In genomic region chr7:128954830-128955797, GRCh38 we compare ENCODE assay signal across 1 cellular context.
TF ChIP-seq lines count a peak whose summit lies in the region.

No MANE protein-coding gene starts in this region.

TF ChIP-seq in IMR-90, 13 proteins besides CTCF, POLR2A, EP300 and RAD21:
- TF ChIP-seq MAZ (IDR thresholded peaks at IDR 0.05; ENCODE audit: borderline replicate concordance, low read depth, low read length) = no peak
- TF ChIP-seq MAFK (IDR thresholded peaks at IDR 0.05; ENCODE audit: low read depth, low read length) = no peak
- no peak for TF ChIP-seq MXI1 (IDR thresholded peaks at IDR 0.05; ENCODE audit: borderline replicate concordance, low read depth, low read length)
- TF ChIP-seq CHD1 (IDR thresholded peaks at IDR 0.05; ENCODE audit: low read depth, low read length) = no peak
- no peak for TF ChIP-seq FOS (IDR thresholded peaks at IDR 0.05; ENCODE audit: low read depth, low read length)
- TF ChIP-seq SMC3 (IDR thresholded peaks at IDR 0.05; ENCODE audit: low read depth, low read length) = no peak
- no peak for TF ChIP-seq USF2 (IDR thresholded peaks at IDR 0.05; ENCODE audit: low read depth, low read length)
- TF ChIP-seq CEBPB (IDR thresholded peaks at IDR 0.05; ENCODE audit: low read depth, low read length) = no peak
- TF ChIP-seq NFE2L2 (IDR thresholded peaks at IDR 0.05; ENCODE audit: low read depth, low read length) = no peak
- no peak for TF ChIP-seq BHLHE40 (IDR thresholded peaks at IDR 0.05; ENCODE audit: low read depth, low read length)
- no peak for TF ChIP-seq ELK1 (IDR thresholded peaks at IDR 0.05; ENCODE audit: borderline replicate concordance, low read depth, low read length)
